Comparison of ENCODE assay signal across 16 cellular contexts in genomic region chr5:34690898-34691297, GRCh38. TPM values are rescaled to one million over a fixed set of nuclear protein-coding genes. Genes with fewer than 3 reads are reported as not detected.
DNase-seq lines count a peak whose midpoint lies in the region; ATAC-seq and TF ChIP-seq lines count a peak whose summit lies in the region.
"Had no signal": no experiment of that assay in that cellular context is flagged by ENCODE, and none has a peak within 500 bp of the region (broad histone marks: within the 10 kb centered on the region; RNA-seq: fewer than 3 reads in every experiment).

No MANE protein-coding gene starts in this region.

- H3K9me3 ChIP-seq in osteoblast (ENCODE audit: low read depth, low read length), result no peaks in the 10 kb centered on the region

- H3K36me3 ChIP-seq in osteoblast (ENCODE audit: insufficient read depth, low read length), result peaks cover 61% of the 10 kb centered on the region

- peaks cover 75% of the 10 kb centered on the region for H3K4me1 ChIP-seq in osteoblast (ENCODE audit: insufficient read depth, low read length)

- DNase-seq in HFFc6 (no peak), chondrocyte (ENCODE audit: low spot score) (no peak), osteoblast (ENCODE audit: insufficient read length, low spot score, missing footprints) (peak; percentile 4), NCI-H510A treated with DMSO at 0.1 percent for 48 hours (lab: John Stamatoyannopoulos, UW) (no peak)
- DNase-seq: DND-41, IMR-90, NCI-H1417 treated with DMSO at 0.1 percent for 48 hours, NCI-H187 treated with DMSO at 0.1 percent for 48 hours, NCI-H2227 treated with DMSO at 0.1 percent for 48 hours, NCI-H524, SW 1271 had no signal

- H3K9me3 Mint-ChIP-seq in HFFc6, result no peaks in the 10 kb centered on the region
- H3K9me3 Mint-ChIP-seq in chondrocyte (ENCODE audit: low read depth), result no peaks in the 10 kb centered on the region

- H3K27ac ChIP-seq in osteoblast (ENCODE audit: low read depth, low read length), result peak overlapping the region; percentile 73
- H3K27ac ChIP-seq: HL-60 had no signal

- peaks cover 2% of the 10 kb centered on the region for H3K27me3 Mint-ChIP-seq in HFFc6 (ENCODE audit: insufficient read depth)
- H3K27me3 Mint-ChIP-seq in chondrocyte (ENCODE audit: low read depth), result no peaks in the 10 kb centered on the region

- peaks cover 5% of the 10 kb centered on the region for H4K20me1 ChIP-seq in osteoblast (ENCODE audit: insufficient read depth, low read length)

- TF ChIP-seq CTCF in HFFc6 (IDR thresholded peaks at IDR 0.05) (no peak), chondrocyte (IDR thresholded peaks at IDR 0.05) (no peak), osteoblast (IDR thresholded peaks at IDR 0.05; ENCODE audit: extremely low read depth, low read depth, low read length) (no peak)

- H3K27ac Mint-ChIP-seq in HFFc6, result peak overlapping the region; percentile 56
- peak overlapping the region; percentile 87 for H3K27ac Mint-ChIP-seq in chondrocyte (ENCODE audit: unreplicated experiment)
- H3K27ac Mint-ChIP-seq: CD14-positive monocyte had no signal

- peaks cover 86% of the 10 kb centered on the region for H3K79me2 ChIP-seq in osteoblast (ENCODE audit: insufficient read depth, low read length)

- H3K4me2 ChIP-seq in osteoblast (ENCODE audit: insufficient read depth, low read length), result no peak overlapping the region

- H3K4me1 Mint-ChIP-seq in HFFc6 (ENCODE audit: low read depth), result peaks cover 82% of the 10 kb centered on the region
- H3K4me1 Mint-ChIP-seq in chondrocyte (ENCODE audit: low read depth), result peaks cover 89% of the 10 kb centered on the region
- H3K4me1 Mint-ChIP-seq: CD14-positive monocyte had no signal

- no peak for ATAC-seq in GM18867 (IDR thresholded peaks at IDR 0.05; ENCODE audit: unreplicated experiment)
- ATAC-seq in HG03175 (IDR thresholded peaks at IDR 0.05; ENCODE audit: unreplicated experiment), result no peak
- no peak for ATAC-seq in HG03159 (IDR thresholded peaks at IDR 0.05; ENCODE audit: unreplicated experiment)

- H3K4me3 ChIP-seq in osteoblast (ENCODE audit: insufficient read depth, low read length), result no peak overlapping the region

- H3K27me3 ChIP-seq in osteoblast (ENCODE audit: insufficient read depth, low read length), result no peaks in the 10 kb centered on the region

- no peak overlapping the region for H2AFZ ChIP-seq in osteoblast (ENCODE audit: low read length)

- peaks cover 56% of the 10 kb centered on the region for H3K36me3 Mint-ChIP-seq in HFFc6 (ENCODE audit: low read depth)
- peaks cover 9% of the 10 kb centered on the region for H3K36me3 Mint-ChIP-seq in chondrocyte (ENCODE audit: low read depth)
- H3K36me3 Mint-ChIP-seq: CD14-positive monocyte had no signal

- H3K4me3 Mint-ChIP-seq in HFFc6 (no peak overlapping the region), chondrocyte (ENCODE audit: unreplicated experiment) (no peak overlapping the region)
- H3K4me3 Mint-ChIP-seq: CD14-positive monocyte had no signal

RNA-seq across cellular contexts. Expression of gene RAI14, which starts 34.8 kb away (rescaled TPM):
- 100 to 1,000 TPM; 256 to 360 (median 323) TPM for total RNA-seq in HFFc6 (2021; fragmentation: NEBNext Ultra II Directional; extraction: Animal tissue kit (Norgen Biotek cat#: 25700))
- total RNA-seq in chondrocyte, result 177 to 287 TPM (median 260 TPM) in 3 replicates
- total RNA-seq in osteoblast, result 138 and 149 TPM in 2 replicates
